ENCODE assay signal across 22 cellular contexts in the genomic region with DNA sequence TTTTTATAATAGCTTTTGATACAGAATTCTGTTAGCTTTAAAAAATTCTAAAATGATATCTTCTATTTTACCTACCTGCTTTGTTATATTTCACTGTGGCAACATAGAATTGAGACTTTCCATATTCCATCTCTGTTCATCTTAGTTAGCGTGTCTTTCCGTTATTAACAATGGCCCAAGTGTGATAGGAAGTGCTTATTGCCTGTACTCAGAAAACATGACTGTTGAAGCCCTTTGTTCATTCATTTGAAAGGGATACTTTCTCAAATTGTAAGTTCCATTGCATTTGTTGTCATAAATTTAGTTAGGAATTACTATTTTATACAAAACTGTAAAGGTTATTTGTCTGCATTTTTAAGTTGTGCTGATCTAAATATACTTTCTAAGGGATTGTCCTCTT.
DNase-seq lines count a peak whose midpoint lies in the region; ATAC-seq and TF ChIP-seq lines count a peak whose summit lies in the region.
"Had no signal": no experiment of that assay in that cellular context is flagged by ENCODE, and none has a peak within 500 bp of the region (broad histone marks: within the 10 kb centered on the region; RNA-seq: fewer than 3 reads in every experiment).

No MANE protein-coding gene starts in this region.

- H3K36me3 Mint-ChIP-seq in osteocyte (ENCODE audit: unreplicated experiment), result peaks cover 2% of the 10 kb centered on the region
- H3K36me3 Mint-ChIP-seq: immature natural killer cell, natural killer cell had no signal

- ATAC-seq in GM21447 (IDR thresholded peaks at IDR 0.05; ENCODE audit: unreplicated experiment) (no peak), HG02970 (IDR thresholded peaks at IDR 0.05; ENCODE audit: low FRiP score, unreplicated experiment) (no peak)
- ATAC-seq: activated naive CD8-positive, alpha-beta T cell treated with anti-CD3 and anti-CD28 coated beads, Interleukin-2, amount 50 U/mL, for 24 hours; natural killer cell had no signal

- 66% methylated on average over 2 of the region's 2 CpGs for WGBS in esophagus muscularis mucosa
- 81 to 89% methylated on average over 2 of the region's 2 CpGs for WGBS in transverse colon (ENCODE audit: low coverage in 1 of 2), 2 donors
- 85 to 91% methylated on average over 2 of the region's 2 CpGs for WGBS in thyroid gland, 2 donors

- H3K4me3 ChIP-seq in esophagus muscularis mucosa (no peak overlapping the region), transverse colon (no peak overlapping the region), thyroid gland (replicated peaks in 1 of 3) (no peak overlapping the region)
- H3K4me3 ChIP-seq: left lung had no signal

- no peaks in the 10 kb centered on the region for H3K9me3 Mint-ChIP-seq in osteocyte (ENCODE audit: unreplicated experiment)
- H3K9me3 Mint-ChIP-seq: activated naive CD8-positive, alpha-beta T cell treated with anti-CD3 and anti-CD28 coated beads, Interleukin-2, amount 50 U/mL, for 24 hours; activated T-cell treated with anti-CD3 and anti-CD28 coated beads, Interleukin-2, amount 50 U/mL, for 24 hours; immature natural killer cell; T-helper 2 cell treated with Interferon-gamma antibody and Interleukin-4, amounts not matched to agents 5 μg/mL and 100 μg/mL, for 36 hours had no signal

- H3K27ac ChIP-seq in esophagus muscularis mucosa (replicated peaks in 1 of 4), result peak overlapping the region in 3 of 4 donors; percentile 51 to 70 (median 63)
- peak overlapping the region; percentile 53 to 74 (median 56) for H3K27ac ChIP-seq in transverse colon
- peak overlapping the region in 1 of 3 donors; percentile 41 for H3K27ac ChIP-seq in thyroid gland
- H3K27ac ChIP-seq: epithelial cell of prostate had no signal

- H3K4me3 Mint-ChIP-seq in osteocyte (ENCODE audit: unreplicated experiment), result no peak overlapping the region
- H3K4me3 Mint-ChIP-seq: activated naive CD8-positive, alpha-beta T cell treated with anti-CD3 and anti-CD28 coated beads, Interleukin-2, amount 50 U/mL, for 24 hours; activated T-cell treated with anti-CD3 and anti-CD28 coated beads, Interleukin-2, amount 50 U/mL, for 24 hours; immature natural killer cell; natural killer cell; T-helper 2 cell treated with Interferon-gamma antibody and Interleukin-4, amounts not matched to agents 5 μg/mL and 100 μg/mL, for 36 hours had no signal

- H3K4me1 Mint-ChIP-seq in osteocyte (ENCODE audit: unreplicated experiment), result peaks cover 36% of the 10 kb centered on the region
- H3K4me1 Mint-ChIP-seq: activated naive CD8-positive, alpha-beta T cell treated with anti-CD3 and anti-CD28 coated beads, Interleukin-2, amount 50 U/mL, for 24 hours; immature natural killer cell; natural killer cell had no signal

- no peaks in the 10 kb centered on the region for H3K9me3 ChIP-seq in esophagus muscularis mucosa
- H3K9me3 ChIP-seq in transverse colon, result no peaks in the 10 kb centered on the region
- no peaks in the 10 kb centered on the region for H3K9me3 ChIP-seq in thyroid gland
- H3K9me3 ChIP-seq: left lung had no signal

- DNase-seq in SK-MEL-5 (ENCODE audit: low read depth, low spot score) (peak; percentile 68), esophagus muscularis mucosa (ENCODE audit: extremely low spot score) (no peak), osteocyte (ENCODE audit: extremely low spot score, unreplicated experiment) (no peak), transverse colon (no peak), thyroid gland (no peak)
- DNase-seq: activated CD4-positive, alpha-beta T cell treated with anti-CD3 and anti-CD28 coated beads for 4 hours; activated gamma-delta T cell; activated naive CD8-positive, alpha-beta T cell treated with anti-CD3 and anti-CD28 coated beads, Interleukin-2, amount 50 U/mL, for 24 hours; activated T-cell treated with anti-CD3 and anti-CD28 coated beads, Interleukin-2, amount 50 U/mL, for 24 hours; hippocampal formation; immature natural killer cell; left lung; natural killer cell; NCI-H1092; NCI-H187 treated with DMSO at 0.1 percent for 48 hours; NCI-H524 treated with DMSO at 0.1 percent for 48 hours; stimulated activated CD4-positive, alpha-beta T cell treated with anti-CD3 and anti-CD28 coated beads, Interleukin-12 subunit alpha, Interleukin-12 subunit beta, amount 100 ng/mL, for 4 hours; stimulated activated CD4-positive, alpha-beta T cell treated with anti-CD3 and anti-CD28 coated beads, Interleukin-4, amount 100 ng/mL, for 1 hour had no signal

- peaks cover 0 to 6% (median 0%) of the 10 kb centered on the region in 4 donors for H3K36me3 ChIP-seq in esophagus muscularis mucosa
- H3K36me3 ChIP-seq in transverse colon, result no peaks in the 10 kb centered on the region
- H3K36me3 ChIP-seq in thyroid gland, result no peaks in the 10 kb centered on the region
- H3K36me3 ChIP-seq: left lung had no signal

- H3K4me1 ChIP-seq in esophagus muscularis mucosa, result peaks cover 36 to 96% (median 93%) of the 10 kb centered on the region in 4 donors
- peaks cover 3 to 68% (median 29%) of the 10 kb centered on the region in 4 donors for H3K4me1 ChIP-seq in transverse colon
- H3K4me1 ChIP-seq in thyroid gland, result peaks cover 27 to 29% of the 10 kb centered on the region in 2 donors

- no peaks in the 10 kb centered on the region for H3K27me3 ChIP-seq in esophagus muscularis mucosa
- no peaks in the 10 kb centered on the region for H3K27me3 ChIP-seq in transverse colon
- H3K27me3 ChIP-seq in thyroid gland, result no peaks in the 10 kb centered on the region
- H3K27me3 ChIP-seq: left lung had no signal

- in situ Hi-C loops in SK-MEL-5 (cut with HindIII; ENCODE audit: low pct_unique_long_range_greater_than_20kb, low sequenced_read_pairs), result no loop called here
- in situ Hi-C loops in transverse colon (cut with MboI; ENCODE audit: low pct_ligation_motif_present in 1 of 4, low pct_unique_long_range_greater_than_20kb in 1 of 4, low sequenced_read_pairs in 3 of 4), result no loop called here

- intact Hi-C loops in esophagus muscularis mucosa (cut with DNase I), result no loop called here
- intact Hi-C loops in transverse colon (cut with DNase I; ENCODE audit: low total_unique reads), result no loop called here
- intact Hi-C loops in thyroid gland (cut with DNase I), result no loop called here

- TF ChIP-seq POLR2A in esophagus muscularis mucosa (IDR thresholded peaks at IDR 0.05; ENCODE audit: low read depth) (no peak), transverse colon (IDR thresholded peaks at IDR 0.05) (no peak), thyroid gland (IDR thresholded peaks at IDR 0.05) (no peak)

- peak overlapping the region; percentile 16 for H3K27ac Mint-ChIP-seq in osteocyte (ENCODE audit: unreplicated experiment)
- H3K27ac Mint-ChIP-seq: activated naive CD8-positive, alpha-beta T cell treated with anti-CD3 and anti-CD28 coated beads, Interleukin-2, amount 50 U/mL, for 24 hours; activated T-cell treated with anti-CD3 and anti-CD28 coated beads, Interleukin-2, amount 50 U/mL, for 24 hours; immature natural killer cell; natural killer cell; T-helper 2 cell treated with Interferon-gamma antibody and Interleukin-4, amounts not matched to agents 5 μg/mL and 100 μg/mL, for 36 hours had no signal

- TF ChIP-seq CTCF in esophagus muscularis mucosa (IDR thresholded peaks at IDR 0.05) (no peak), osteocyte (IDR thresholded peaks at IDR 0.05) (no peak), transverse colon (IDR thresholded peaks at IDR 0.05) (no peak), thyroid gland (IDR thresholded peaks at IDR 0.05) (no peak)

- TF ChIP-seq EP300 in esophagus muscularis mucosa (IDR thresholded peaks at IDR 0.05), result no peak
- no peak for TF ChIP-seq EP300 in transverse colon (IDR thresholded peaks at IDR 0.05; ENCODE audit: low read depth)

- H3K27me3 Mint-ChIP-seq in osteocyte (ENCODE audit: unreplicated experiment), result no peaks in the 10 kb centered on the region
